8 cellular contexts compared by ENCODE assay signal in genomic region chr6:119078449-119079287, GRCh38. TPM values are rescaled to one million over a fixed set of nuclear protein-coding genes. Genes with fewer than 3 reads are reported as not detected.
DNase-seq lines count a peak whose midpoint lies in the region; ATAC-seq, FAIRE-seq and TF ChIP-seq lines count a peak whose summit lies in the region.

TSS of gene FAM184A (minus strand) at chr6:119078664. CDS start at chr6:119078299, 365 bp downstream.

- POLR2A ChIA-PET in HepG2 (lab: Yijun Ruan, JAX) = interaction anchor here (1.1 to 1.2 kb wide), 2 partner anchors 143 to 181 kb away, joined by 3 read pairs; no protein-coding TSS in a partner anchor

- TF ChIP-seq CTCF in coronary artery (IDR thresholded peaks at IDR 0.05) = peak; percentile 16
- peak; percentile 71 for TF ChIP-seq CTCF in HepG2 (CRISPR knock-in tag; IDR thresholded peaks at IDR 0.05)

- in situ Hi-C loops in HepG2 (cut with HindIII; ENCODE audit: extremely low pct_ligation_motif_present, low pct_unique_long_range_greater_than_20kb) = no loop called here

- ATAC-seq in GM18861 (IDR thresholded peaks at IDR 0.05; ENCODE audit: unreplicated experiment) (peak; percentile 59), HG03097 (IDR thresholded peaks at IDR 0.05; ENCODE audit: low FRiP score, unreplicated experiment) (peak; percentile 49), HepG2 (peak; percentile 90)

- H3K9ac ChIP-seq in HepG2 (ENCODE audit: insufficient read depth, low read depth, low read length) = peak within 1 kb of the TSS; percentile 66

- H3K9me3 ChIP-seq in HepG2 (ENCODE audit: low read length) = peaks cover 14% of the 10 kb centered on the region

- peaks cover 0 to 19% of the 10 kb centered on the region in 2 experiments; a peak in 4 of 5 replicates for H3K27me3 ChIP-seq in HepG2 (ENCODE audit: control insufficient read depth in 1 of 2, insufficient read depth in 2 of 2, low read length in 2 of 2)

- 2% methylated on average over 20 of the region's 91 CpGs for WGBS in HepG2 (ENCODE audit: low lambda C conversion rate)

- CTCF ChIA-PET in HepG2 (lab: Yijun Ruan, JAX; ENCODE audit: low intra/inter-chr PET ratio, low total read pairs) = interaction anchor here (1.4 to 1.5 kb wide), 2 partner anchors 116 to 184 kb away, joined by 5 read pairs; partner anchors contain the start of gene ASF1A

- peaks cover 33% of the 10 kb centered on the region for H3K4me1 ChIP-seq in HepG2 (ENCODE audit: insufficient read depth, low read length)

- no peaks in the 10 kb centered on the region for H3K36me3 ChIP-seq in HepG2 (replicated peaks in 1 of 2; ENCODE audit: control insufficient read depth in 1 of 2, insufficient read depth in 2 of 2, low read length in 2 of 2)

- peak within 1 kb of the TSS; percentile 99 for H3K4me2 ChIP-seq in HepG2 (ENCODE audit: low read depth, low read length)

- peak; percentile 27 for DNase-seq in A172 (ENCODE audit: low spot score)
- DNase-seq in NCI-H446 (lab: John Stamatoyannopoulos, UW) = peak; percentile 21 to 72
- peak; percentile 75 for DNase-seq in activated CD4-positive, alpha-beta T cell treated with anti-CD3 and anti-CD28 coated beads for 48 hours
- DNase-seq in coronary artery (ENCODE audit: low spot score) = no peak
- peak; percentile 55 for DNase-seq in HepG2 (ENCODE audit: low spot score)
- peak; percentile 50 to 65 for DNase-seq in stimulated activated CD4-positive, alpha-beta T cell treated with anti-CD3 and anti-CD28 coated beads, Interleukin-2, amount 100 ng/mL, for 48 hours

- H3K27ac ChIP-seq in coronary artery (peak within 1 kb of the TSS; percentile 64 to 83), HepG2 (ENCODE audit: extremely low read length, insufficient read depth, low read length) (peak within 1 kb of the TSS; percentile 27)

- peak; percentile 34 for FAIRE-seq in HepG2 (lab: Jason Lieb, UNC)

- H4K20me1 ChIP-seq in HepG2 (ENCODE audit: insufficient read depth, low read length) = no peaks in the 10 kb centered on the region

- intact Hi-C loops in HepG2 (cut with micrococcal nuclease; ENCODE audit: unreplicated experiment) = loop anchor here (1.0 kb wide), 1 partner anchor 184 kb away; the partner anchor contains the start of gene ASF1A

- no peak; a peak in 1 of 4 replicates for TF ChIP-seq POLR2A in HepG2 (IDR thresholded peaks at IDR 0.05; ENCODE audit: insufficient read depth in 1 of 2, low read depth in 2 of 2, low read length in 2 of 2)

- peak within 1 kb of the TSS; percentile 93 for H3K4me3 ChIP-seq in coronary artery
- H3K4me3 ChIP-seq in HepG2 (replicated peaks in 1 of 3; ENCODE audit: insufficient read depth in 1 of 3, low read depth in 2 of 3, low read length in 3 of 3) = peak within 1 kb of the TSS; percentile 60 to 83 (median 78)

- TF ChIP-seq EP300 in HepG2 (IDR thresholded peaks at IDR 0.05; ENCODE audit: low read depth in 2 of 2, low read length in 2 of 2) = no peak
- no peak for TF ChIP-seq EP300 in HepG2 (CRISPR knock-in tag; IDR thresholded peaks at IDR 0.05; ENCODE audit: borderline replicate concordance)

- no peak within 1 kb of the TSS for H2AFZ ChIP-seq in HepG2 (ENCODE audit: low read length)

- TF ChIP-seq RAD21 in HepG2 (CRISPR knock-in tag; IDR thresholded peaks at IDR 0.05) = peak; percentile 75

- BruUV-seq in HepG2 (replicated peaks; lab: Mats Ljungman, UMichigan) = no TSS peak

- H3K79me2 ChIP-seq in HepG2 (ENCODE audit: insufficient read depth, low read length) = no peaks in the 10 kb centered on the region

TF ChIP-seq in HepG2, 621 proteins besides CTCF, POLR2A, EP300 and RAD21 (continues in another document):
- peak; percentile 85; the same call in 1 of the 2 replicates for TF ChIP-seq RNF2 (conservative IDR thresholded peaks at IDR 0.05; ENCODE audit: low read depth)
- TF ChIP-seq ZNF639 (CRISPR knock-in tag; conservative IDR thresholded peaks at IDR 0.05) = no peak
- TF ChIP-seq ZFP36 (IDR thresholded peaks at IDR 0.05; ENCODE audit: borderline replicate concordance, low read depth, low read length, partially characterized antibody) = no peak
- TF ChIP-seq ZNF280B (CRISPR knock-in tag; IDR thresholded peaks at IDR 0.05; ENCODE audit: borderline replicate concordance) = peak; percentile 53; the same call in 1 of the 2 replicates
- TF ChIP-seq TBP (CRISPR knock-in tag; IDR thresholded peaks at IDR 0.05) = no peak
- TF ChIP-seq ESRRA (CRISPR knock-in tag; IDR thresholded peaks at IDR 0.05; ENCODE audit: low read depth) = no peak
- peak; percentile 83 for TF ChIP-seq ZNF574 (CRISPR knock-in tag; IDR thresholded peaks at IDR 0.05)
- TF ChIP-seq ZNF546 (CRISPR knock-in tag; conservative IDR thresholded peaks at IDR 0.05) = no peak

RNA-seq across cellular contexts. Expression of gene FAM184A, which starts in this region (rescaled TPM):
- 3.1 and 4.6 TPM in 2 replicates for total RNA-seq in A172 (2014; rRNA removed; shearing (Covaris generic))
- total RNA-seq in HepG2 (2016; rRNA removed; fragmentation: Illumina TruSeq; extraction: Trizol) = 16.0 and 18.0 TPM in 2 replicates
- total RNA-seq in HepG2 (2016; cell fraction: cytosol; rRNA removed; fragmentation: Illumina TruSeq; extraction: Trizol; ENCODE audit: low read depth) = 4.4 and 5.4 TPM in 2 replicates
- 16.1 and 16.7 TPM in 2 replicates for total RNA-seq in HepG2 (2016; cell fraction: insoluble cytoplasmic fraction; rRNA removed; fragmentation: Illumina TruSeq; extraction: Trizol)
- total RNA-seq in HepG2 (2016; cell fraction: membrane; rRNA removed; fragmentation: Illumina TruSeq; extraction: Trizol) = 7.8 and 11.8 TPM in 2 replicates
- total RNA-seq in HepG2 (2016; cell fraction: nucleus; rRNA removed; fragmentation: Illumina TruSeq; extraction: Trizol) = 29.6 and 31.1 TPM in 2 replicates
- polyA plus RNA-seq in HepG2 (2011; rRNA removed) = 6.5 and 7.0 TPM in 2 replicates
- polyA plus RNA-seq in HepG2 (2011; cell fraction: cytosol; rRNA removed) = 2.1 and 3.1 TPM in 2 replicates
- polyA plus RNA-seq in HepG2 (2011; cell fraction: nucleus; rRNA removed) = 4.9 and 7.2 TPM in 2 replicates
- polyA plus RNA-seq in HepG2 (2012) = 6.3 and 6.4 TPM in 2 replicates
- polyA plus RNA-seq in HepG2 (2016; cell fraction: cytosol; fragmentation: Illumina TruSeq; extraction: Trizol; ENCODE audit: low read depth) = 2.1 and 2.3 TPM in 2 replicates
- 14.2 and 15.0 TPM in 2 replicates for polyA plus RNA-seq in HepG2 (2016; cell fraction: insoluble cytoplasmic fraction; fragmentation: Illumina TruSeq; extraction: Trizol; ENCODE audit: low read depth)
- 4.0 and 5.0 TPM in 2 replicates for polyA plus RNA-seq in HepG2 (2016; cell fraction: membrane; fragmentation: Illumina TruSeq; extraction: Trizol; ENCODE audit: low read depth)
- 23.3 and 27.1 TPM in 2 replicates for polyA plus RNA-seq in HepG2 (2016; cell fraction: nucleus; fragmentation: Illumina TruSeq; extraction: Trizol; ENCODE audit: insufficient read depth, low read depth)
- 1.5 TPM in 1 of 2 replicates, not detected in the other for polyA minus RNA-seq in HepG2 (2011; rRNA and poly(A)+ RNA removed; ENCODE audit: low replicate concordance)
- polyA minus RNA-seq in HepG2 (2011; cell fraction: cytosol; rRNA and poly(A)+ RNA removed) = 2.9 and 3.9 TPM in 2 replicates
- 17.5 and 24.4 TPM in 2 replicates for polyA minus RNA-seq in HepG2 (2011; cell fraction: nucleus; rRNA and poly(A)+ RNA removed)
